In genomic region chr17:6913608-6914443, GRCh38 we compare ENCODE assay signal across 8 cellular contexts.
A peak's percentile ranks its signal among the peaks of the same experiment; 100 is the strongest.
DNase-seq lines count a peak whose midpoint lies in the region; ATAC-seq and TF ChIP-seq lines count a peak whose summit lies in the region.

No MANE protein-coding gene starts in this region.

- H3K36me3 ChIP-seq in lower lobe of right lung = no peaks in the 10 kb centered on the region

- peaks cover 10% of the 10 kb centered on the region for H3K4me1 ChIP-seq in lower lobe of right lung

- intact Hi-C loops in lower lobe of right lung (cut with DNase I) = loop anchor here (10.0 kb wide), 1 partner anchor 91 kb away; no protein-coding TSS in a partner anchor

- peak; percentile 75 for DNase-seq in GM13977 (ENCODE audit: low spot score)
- DNase-seq in NCI-H345 (lab: John Stamatoyannopoulos, UW) = peak; percentile 62
- peak; percentile 74 for DNase-seq in activated CD4-positive, alpha-beta T cell treated with anti-CD3 and anti-CD28 coated beads, Interleukin-2, amount 50 U/mL, for 1 hour
- peak; percentile 42 for DNase-seq in dedifferentiated amniotic fluid mesenchymal stem cell (ENCODE audit: extremely low spot score)
- peak; percentile 70 for DNase-seq in lower lobe of right lung
- peak; percentile 31 to 69 (median 45) for DNase-seq in stimulated activated CD4-positive, alpha-beta T cell treated with anti-CD3 and anti-CD28 coated beads, TNF-alpha, amount 100 ng/mL, for 1 hour (ENCODE audit: low read depth in 3 of 3, low spot score in 1 of 3)
- no peak for DNase-seq in KG1 (lab: John Stamatoyannopoulos, UW)

- H3K27ac ChIP-seq in lower lobe of right lung = no peak overlapping the region

- peak overlapping the region; percentile 47 for H3K4me3 ChIP-seq in lower lobe of right lung

- peaks cover 5% of the 10 kb centered on the region for H3K27me3 ChIP-seq in lower lobe of right lung (ENCODE audit: low read depth)

- in situ Hi-C loops in GM13977 (cut with MboI; ENCODE audit: low pct_unique_long_range_greater_than_20kb, low sequenced_read_pairs, unreplicated experiment) = loop anchor here (5.0 to 25.0 kb wide), 2 partner anchors 93 to 223 kb away; no protein-coding TSS in a partner anchor

- TF ChIP-seq CTCF in GM13977 (IDR thresholded peaks at IDR 0.05; ENCODE audit: extremely low read depth, insufficient read depth, missing control alignments) = peak; percentile 87
- TF ChIP-seq CTCF in lower lobe of right lung (IDR thresholded peaks at IDR 0.05) = peak; percentile 77

- peak; percentile 79 to 80 for ATAC-seq in lower lobe of right lung
- no peak for ATAC-seq in HG02763 (IDR thresholded peaks at IDR 0.05; ENCODE audit: unreplicated experiment)

- no peaks in the 10 kb centered on the region for H3K9me3 ChIP-seq in lower lobe of right lung
